13 cellular contexts compared by ENCODE assay signal in genomic region chr5:96718635-96719077, GRCh38. TPM values are rescaled to one million over a fixed set of nuclear protein-coding genes. Genes with fewer than 3 reads are reported as not detected.
DNase-seq lines count a peak whose midpoint lies in the region; ATAC-seq and TF ChIP-seq lines count a peak whose summit lies in the region.
"Had no signal": no experiment of that assay in that cellular context is flagged by ENCODE, and none has a peak within 500 bp of the region (broad histone marks: within the 10 kb centered on the region; RNA-seq: fewer than 3 reads in every experiment).

No MANE protein-coding gene starts in this region.

- TF ChIP-seq POLR2A in body of pancreas (IDR thresholded peaks at IDR 0.05) = no peak

- POLR2A ChIA-PET in CD4-positive, alpha-beta T cell (lab: Charles Lee) = no interaction called here

- WGBS in body of pancreas, 2 donors = 67 to 71% methylated on average over 7 of the region's 7 CpGs

- no peaks in the 10 kb centered on the region for H3K27me3 Mint-ChIP-seq in CD4-positive, alpha-beta T cell
- H3K27me3 Mint-ChIP-seq: activated B cell treated with CpG ODN at 0.5 μM for 24 hours; activated naive CD8-positive, alpha-beta T cell treated with anti-CD3 and anti-CD28 coated beads, Interleukin-2, amount 10 ng/mL, durations not matched to agents 7 days and 5 days had no signal

- CTCF ChIA-PET in CD4-positive, alpha-beta T cell (lab: Charles Lee) = no interaction called here

- no peaks in the 10 kb centered on the region for H3K9me3 Mint-ChIP-seq in CD4-positive, alpha-beta T cell
- H3K9me3 Mint-ChIP-seq: activated B cell treated with CpG ODN at 0.5 μM for 24 hours; activated naive CD8-positive, alpha-beta T cell treated with anti-CD3 and anti-CD28 coated beads, Interleukin-2, amount 10 ng/mL, durations not matched to agents 7 days and 5 days had no signal

- no peak overlapping the region for H3K4me3 ChIP-seq in body of pancreas
- no peak overlapping the region for H3K4me3 ChIP-seq in lower lobe of right lung
- H3K4me3 ChIP-seq: BLaER1, spleen had no signal

- no peak for TF ChIP-seq CTCF in CD4-positive, alpha-beta T cell (IDR thresholded peaks at IDR 0.05)
- TF ChIP-seq CTCF in body of pancreas (IDR thresholded peaks at IDR 0.05) (no peak), lower lobe of right lung (IDR thresholded peaks at IDR 0.05) (no peak)

- no peak overlapping the region for H3K27ac ChIP-seq in CD4-positive, alpha-beta T cell (ENCODE audit: low read depth, low read length)
- H3K27ac ChIP-seq in body of pancreas = no peak overlapping the region
- peak overlapping the region; percentile 44 for H3K27ac ChIP-seq in lower lobe of right lung
- H3K27ac ChIP-seq: BLaER1 had no signal

- peaks cover 72% of the 10 kb centered on the region for H3K4me1 Mint-ChIP-seq in CD4-positive, alpha-beta T cell (ENCODE audit: low read depth)

- H3K27me3 ChIP-seq in CD4-positive, alpha-beta T cell (ENCODE audit: control insufficient read depth, insufficient read depth, low read length) = no peaks in the 10 kb centered on the region
- no peaks in the 10 kb centered on the region for H3K27me3 ChIP-seq in body of pancreas
- H3K27me3 ChIP-seq in lower lobe of right lung (ENCODE audit: low read depth) = no peaks in the 10 kb centered on the region
- H3K27me3 ChIP-seq: BLaER1, spleen had no signal

- H3K36me3 Mint-ChIP-seq in CD4-positive, alpha-beta T cell (ENCODE audit: low read depth) = peaks cover 32% of the 10 kb centered on the region

- no peak for ATAC-seq in CD4-positive, alpha-beta T cell (ENCODE audit: poor library complexity)
- ATAC-seq in body of pancreas (no peak), lower lobe of right lung (peak; percentile 81 to 87), HG03159 (IDR thresholded peaks at IDR 0.05; ENCODE audit: unreplicated experiment) (no peak), GM19324 (IDR thresholded peaks at IDR 0.05; ENCODE audit: low FRiP score, unreplicated experiment) (no peak)

- peaks cover 70% of the 10 kb centered on the region for H3K4me1 ChIP-seq in body of pancreas
- H3K4me1 ChIP-seq in lower lobe of right lung = peaks cover 87% of the 10 kb centered on the region

- no peak overlapping the region for H3K4me3 Mint-ChIP-seq in CD4-positive, alpha-beta T cell
- H3K4me3 Mint-ChIP-seq: activated B cell treated with CpG ODN at 0.5 μM for 24 hours; activated naive CD8-positive, alpha-beta T cell treated with anti-CD3 and anti-CD28 coated beads, Interleukin-2, amount 10 ng/mL, durations not matched to agents 7 days and 5 days had no signal

- no peak for DNase-seq in CD4-positive, alpha-beta T cell
- DNase-seq in NCI-H2029 (lab: John Stamatoyannopoulos, UW) (peak; percentile 88), body of pancreas (peak; percentile 30 to 44 (median 41)), lower lobe of right lung (peak; percentile 79)
- no peak for DNase-seq in stimulated activated CD4-positive, alpha-beta T cell treated with anti-CD3 and anti-CD28 coated beads, Interleukin-4, amount 100 ng/mL, for 1 hour
- no peak for DNase-seq in stimulated activated CD4-positive, alpha-beta T cell treated with anti-CD3 and anti-CD28 coated beads, Interleukin-2, amount 100 ng/mL, for 24 hours
- DNase-seq: activated B cell treated with CpG ODN at 0.5 μM for 24 hours; activated naive CD8-positive, alpha-beta T cell treated with anti-CD3 and anti-CD28 coated beads, Interleukin-2, amount 10 ng/mL, durations not matched to agents 7 days and 5 days; HCEC 1CT; spleen had no signal

- no peaks in the 10 kb centered on the region for H3K9me3 ChIP-seq in CD4-positive, alpha-beta T cell (ENCODE audit: control insufficient read depth, low read length)
- H3K9me3 ChIP-seq in body of pancreas (no peaks in the 10 kb centered on the region), lower lobe of right lung (no peaks in the 10 kb centered on the region)
- H3K9me3 ChIP-seq: BLaER1, spleen had no signal

- no peaks in the 10 kb centered on the region for H3K36me3 ChIP-seq in body of pancreas (replicated peaks in 1 of 2; ENCODE audit: insufficient read depth in 1 of 2, low read depth in 2 of 2)
- peaks cover 8% of the 10 kb centered on the region for H3K36me3 ChIP-seq in lower lobe of right lung
- H3K36me3 ChIP-seq: BLaER1 had no signal

- intact Hi-C loops in CD4-positive, alpha-beta T cell (cut with DNase I, micrococcal nuclease) = loop anchor here in 1 of 2 experiments (5.0 kb wide), 1 partner anchor 56 kb away; the partner anchor contains the start of gene CAST
- intact Hi-C loops in body of pancreas (cut with DNase I) = no loop called here
- intact Hi-C loops in lower lobe of right lung (cut with DNase I) = no loop called here

- peak overlapping the region; percentile 9 for H3K27ac Mint-ChIP-seq in CD4-positive, alpha-beta T cell
- H3K27ac Mint-ChIP-seq: activated B cell treated with CpG ODN at 0.5 μM for 24 hours; activated naive CD8-positive, alpha-beta T cell treated with anti-CD3 and anti-CD28 coated beads, Interleukin-2, amount 10 ng/mL, durations not matched to agents 7 days and 5 days had no signal

RNA-seq across cellular contexts. Expression of gene CAST, which starts 56.5 kb away (rescaled TPM):
- 100 to 1,000 TPM; 197 to 200 TPM for total RNA-seq in CD4-positive, alpha-beta T cell
- total RNA-seq in body of pancreas (100 to 1,000 TPM; 130 to 157 TPM), lower lobe of right lung (272 TPM)

Comparison
In these comparisons a context has a peak if more than half of its experiments do, and no peak if none do; other contexts are left out.
1. ATAC-seq: peak in lower lobe of right lung (2 of 2); none in CD4-positive, alpha-beta T cell (single experiment), body of pancreas (single experiment), HG03159 (single experiment) and GM19324 (single experiment).
2. DNase-seq: peak in NCI-H2029 (single experiment), body of pancreas (4 of 4) and lower lobe of right lung (single experiment); none in CD4-positive, alpha-beta T cell (0 of 10), stimulated activated CD4-positive, alpha-beta T cell treated with anti-CD3 and anti-CD28 coated beads, Interleukin-4, amount 100 ng/mL, for 1 hour (single experiment) and stimulated activated CD4-positive, alpha-beta T cell treated with anti-CD3 and anti-CD28 coated beads, Interleukin-2, amount 100 ng/mL, for 24 hours (0 of 2).